Comparison of ENCODE assay signal across 8 cellular contexts in genomic region chr20:46689082-46689753, GRCh38. TPM values are rescaled to one million over a fixed set of nuclear protein-coding genes. Genes with fewer than 3 reads are reported as not detected.
A peak's percentile ranks its signal among the peaks of the same experiment; 100 is the strongest.
DNase-seq lines count a peak whose midpoint lies in the region; FAIRE-seq and TF ChIP-seq lines count a peak whose summit lies in the region.

Gene TP53RK, minus strand, starts transcription at chr20:46689444. Its CDS starts 30 bp downstream, at chr20:46689414.

- H3K4me1 Mint-ChIP-seq in neural crest cell = peaks cover 48% of the 10 kb centered on the region

- no peaks in the 10 kb centered on the region for H3K27me3 Mint-ChIP-seq in neural crest cell (ENCODE audit: low read depth)

- H3K27me3 ChIP-seq in HAP-1 (ENCODE audit: low read depth) = no peaks in the 10 kb centered on the region
- no peaks in the 10 kb centered on the region for H3K27me3 ChIP-seq in MM.1S (replicated peaks; ENCODE audit: insufficient read depth, low read length)
- H3K27me3 ChIP-seq in stomach smooth muscle (ENCODE audit: control insufficient read depth in 1 of 2, insufficient read depth in 2 of 2, low read length in 2 of 2) = no peaks in the 10 kb centered on the region

- H3K9me3 ChIP-seq in HAP-1 (no peaks in the 10 kb centered on the region), MM.1S (replicated peaks; ENCODE audit: insufficient read depth, low read length) (no peaks in the 10 kb centered on the region), stomach smooth muscle (ENCODE audit: control insufficient read depth in 2 of 2, low read length in 2 of 2) (no peaks in the 10 kb centered on the region)

- H3K9me3 Mint-ChIP-seq in neural crest cell = no peaks in the 10 kb centered on the region

- 0 out of 2 replicates have a peak, but pooled peaks cover 5% of the 10 kb centered on the region for H3F3A ChIP-seq in MM.1S (ENCODE audit: insufficient read depth, low read length)

- DNase-seq in HAP-1 (ENCODE audit: low spot score in 2 of 2) = peak; percentile 99
- peak; percentile 99 for DNase-seq in MM.1S
- peak; percentile 99 for DNase-seq in SIG-M5 (lab: John Stamatoyannopoulos, UW)
- DNase-seq in activated gamma-delta T cell (lab: John Stamatoyannopoulos, UW) = peak; percentile 60
- peak; percentile 100 for DNase-seq in fibroblast of villous mesenchyme (ENCODE audit: low read depth)
- peak; percentile 95 for DNase-seq in neural crest cell (ENCODE audit: low read depth, low spot score)

- H3K27ac ChIP-seq in MM.1S (ENCODE audit: low read length) (peak within 1 kb of the TSS; percentile 73), stomach smooth muscle (ENCODE audit: low read length) (peak within 1 kb of the TSS; percentile 90)

- H3K27ac Mint-ChIP-seq in neural crest cell (ENCODE audit: unreplicated experiment) = peak within 1 kb of the TSS; percentile 97

- H3K9me2 ChIP-seq in MM.1S (replicated peaks; ENCODE audit: insufficient read depth, low read length) = no peaks in the 10 kb centered on the region

- peak within 1 kb of the TSS; percentile 93 for H3K4me3 Mint-ChIP-seq in neural crest cell

- no peaks in the 10 kb centered on the region for H4K20me1 ChIP-seq in MM.1S (ENCODE audit: insufficient read depth, low read length)

- H3K36me3 Mint-ChIP-seq in neural crest cell (ENCODE audit: low read depth) = peaks cover 10% of the 10 kb centered on the region

- peak within 1 kb of the TSS; percentile 72 for H2AFZ ChIP-seq in MM.1S (ENCODE audit: low read length)

- peak within 1 kb of the TSS; percentile 83 for H3K4me3 ChIP-seq in HAP-1
- H3K4me3 ChIP-seq in MM.1S (ENCODE audit: low read length) = peak within 1 kb of the TSS; percentile 72
- H3K4me3 ChIP-seq in fibroblast of villous mesenchyme (ENCODE audit: low read depth, low read length) = peak within 1 kb of the TSS; percentile 87
- H3K4me3 ChIP-seq in stomach smooth muscle (ENCODE audit: low read length in 2 of 2) = peak within 1 kb of the TSS; percentile 80 to 87

- peak within 1 kb of the TSS; percentile 80 for H3K4me2 ChIP-seq in MM.1S (ENCODE audit: low read depth, low read length)

- peak; percentile 99 for FAIRE-seq in G401.6 (lab: Jason Lieb, UNC)

- H3K36me3 ChIP-seq in HAP-1 (replicated peaks) = peaks cover 19% of the 10 kb centered on the region
- peaks cover 5% of the 10 kb centered on the region; the same call in 1 of the 2 replicates for H3K36me3 ChIP-seq in MM.1S (replicated peaks; ENCODE audit: insufficient read depth, low read length)
- H3K36me3 ChIP-seq in stomach smooth muscle (ENCODE audit: control insufficient read depth in 2 of 2, insufficient read depth in 2 of 2, low read length in 2 of 2) = no peaks in the 10 kb centered on the region

- H3K9ac ChIP-seq in MM.1S (ENCODE audit: low read length) (peak within 1 kb of the TSS; percentile 86), stomach smooth muscle (ENCODE audit: low read length in 2 of 2) (peak within 1 kb of the TSS; percentile 93 to 96)

- peaks cover 12% of the 10 kb centered on the region; the same call in 1 of the 2 replicates for H3K4me1 ChIP-seq in HAP-1
- peaks cover 37% of the 10 kb centered on the region for H3K4me1 ChIP-seq in MM.1S (ENCODE audit: low read length)
- peaks cover 18% of the 10 kb centered on the region for H3K4me1 ChIP-seq in stomach smooth muscle (ENCODE audit: control insufficient read depth, insufficient read depth, low read length)

- peak; percentile 22 for TF ChIP-seq CTCF in MM.1S (IDR thresholded peaks at IDR 0.05; ENCODE audit: low read length)
- TF ChIP-seq CTCF in fibroblast of villous mesenchyme (IDR thresholded peaks at IDR 0.05; ENCODE audit: insufficient read depth, low read depth, low read length) = peak; percentile 15
- peak; percentile 49 for TF ChIP-seq CTCF in neural crest cell (conservative IDR thresholded peaks at IDR 0.05)

- in situ Hi-C loops in HAP-1 (cut with MboI; ENCODE audit: low sequenced_read_pairs) = no loop called here

- peaks cover 51% of the 10 kb centered on the region for H3K79me2 ChIP-seq in MM.1S (ENCODE audit: low read length)

RNA-seq across cellular contexts. Expression of gene TP53RK, which starts in this region (rescaled TPM):
- total RNA-seq in fibroblast of villous mesenchyme (23.2 and 26.3 TPM in 2 replicates), neural crest cell (19.5 and 19.8 TPM in 2 replicates)

Comparison
In these comparisons a context has a peak if more than half of its experiments do, and no peak if none do; other contexts are left out.
1. Peak in every context shown above with its lines: DNase-seq, H3K4me3 ChIP-seq and H3K27ac ChIP-seq.